ENCODE assay signal across 8 cellular contexts in the genomic region with DNA sequence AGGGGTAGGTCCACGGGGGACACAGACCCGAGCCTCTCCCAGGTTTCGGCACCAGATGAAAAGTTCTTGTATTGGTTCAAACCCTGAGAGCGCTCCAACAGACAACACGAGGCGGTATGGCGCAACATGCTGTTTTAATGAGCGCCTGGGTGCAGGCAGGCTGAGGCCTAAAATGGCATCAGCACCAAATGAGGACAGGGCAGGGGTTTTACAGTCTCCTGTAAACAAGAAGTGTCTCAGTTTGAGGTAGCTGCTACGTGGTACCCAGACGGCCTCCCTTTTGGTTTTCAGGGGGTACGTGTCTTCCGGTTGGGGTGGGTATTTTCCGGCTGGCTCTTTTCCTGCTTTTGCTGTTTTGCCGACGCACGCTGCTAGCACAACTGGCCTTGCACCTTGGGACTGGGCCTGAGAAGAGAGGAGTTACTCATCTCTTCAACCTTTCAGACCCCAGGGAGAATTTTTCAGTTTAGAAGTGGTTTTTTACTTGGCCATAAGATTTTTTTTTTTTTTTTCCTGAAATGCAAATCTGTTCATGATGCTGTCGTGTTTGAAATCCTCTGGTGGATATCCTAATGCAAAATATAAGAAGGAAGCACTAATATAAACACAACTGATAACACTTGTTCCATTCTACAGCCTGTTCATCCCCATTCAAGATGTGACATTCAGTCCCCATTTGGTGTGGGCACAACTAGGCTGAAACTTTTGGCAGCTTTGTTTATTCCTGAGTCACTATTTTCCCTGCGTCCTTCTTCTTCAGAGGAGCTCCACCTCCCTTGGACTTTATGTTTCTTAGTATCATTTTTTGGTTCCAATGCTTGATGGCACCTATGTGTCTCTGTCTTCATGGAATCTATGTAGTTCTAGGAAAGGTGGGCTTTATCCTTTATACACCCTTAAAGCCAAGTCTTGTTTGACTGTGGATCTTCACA.
A peak's percentile ranks its signal among the peaks of the same experiment; 100 is the strongest.
DNase-seq lines count a peak whose midpoint lies in the region; ATAC-seq lines count a peak whose summit lies in the region.

No MANE protein-coding gene starts in this region.

- no peak overlapping the region for H3K4me3 Mint-ChIP-seq in activated T-cell treated with anti-CD3 and anti-CD28 coated beads, Interleukin-2, amount 50 U/mL, for 24 hours
- no peak overlapping the region for H3K4me3 Mint-ChIP-seq in stimulated activated memory B cell treated with anti-CD40 and anti-IgM and Interleukin-4, amounts not matched to agents 10 μg/mL and 1 μg/mL and 100 μg/mL, for 72 hours

- H3K4me1 Mint-ChIP-seq in activated T-cell treated with anti-CD3 and anti-CD28 coated beads, Interleukin-2, amount 50 U/mL, for 24 hours (ENCODE audit: low read depth): peaks cover 28% of the 10 kb centered on the region
- peaks cover 44% of the 10 kb centered on the region for H3K4me1 Mint-ChIP-seq in stimulated activated memory B cell treated with anti-CD40 and anti-IgM and Interleukin-4, amounts not matched to agents 10 μg/mL and 1 μg/mL and 100 μg/mL, for 72 hours

- ATAC-seq in HG02588 (IDR thresholded peaks at IDR 0.05; ENCODE audit: unreplicated experiment): peak; percentile 48
- peak; percentile 84 for ATAC-seq in stimulated activated memory B cell treated with anti-CD40 and anti-IgM and Interleukin-4, amounts not matched to agents 10 μg/mL and 1 μg/mL and 100 μg/mL, for 72 hours

- no peak for DNase-seq in activated T-cell treated with anti-CD3 and anti-CD28 coated beads, Interleukin-2, amount 50 U/mL, for 24 hours
- DNase-seq in activated T-cell treated with anti-CD3 and anti-CD28 coated beads for 4 hours (no peak), NAMALWA (ENCODE audit: low spot score) (peak; percentile 71), COLO829 (ENCODE audit: low spot score) (no peak)
- no peak for DNase-seq in effector CD4-positive, alpha-beta T cell
- no peak for DNase-seq in stimulated activated CD4-positive, alpha-beta T cell treated with anti-CD3 and anti-CD28 coated beads, Interleukin-4, amount 100 ng/mL, for 24 hours

- H3K27ac Mint-ChIP-seq in activated T-cell treated with anti-CD3 and anti-CD28 coated beads, Interleukin-2, amount 50 U/mL, for 24 hours: peak overlapping the region; percentile 36
- H3K27ac Mint-ChIP-seq in stimulated activated memory B cell treated with anti-CD40 and anti-IgM and Interleukin-4, amounts not matched to agents 10 μg/mL and 1 μg/mL and 100 μg/mL, for 72 hours: no peak overlapping the region

- no peaks in the 10 kb centered on the region for H3K36me3 Mint-ChIP-seq in activated T-cell treated with anti-CD3 and anti-CD28 coated beads, Interleukin-2, amount 50 U/mL, for 24 hours (ENCODE audit: low read depth)
- H3K36me3 Mint-ChIP-seq in stimulated activated memory B cell treated with anti-CD40 and anti-IgM and Interleukin-4, amounts not matched to agents 10 μg/mL and 1 μg/mL and 100 μg/mL, for 72 hours: peaks cover 38% of the 10 kb centered on the region

- H3K9me3 Mint-ChIP-seq in activated T-cell treated with anti-CD3 and anti-CD28 coated beads, Interleukin-2, amount 50 U/mL, for 24 hours: no peaks in the 10 kb centered on the region
- peaks cover 13% of the 10 kb centered on the region for H3K9me3 Mint-ChIP-seq in stimulated activated memory B cell treated with anti-CD40 and anti-IgM and Interleukin-4, amounts not matched to agents 10 μg/mL and 1 μg/mL and 100 μg/mL, for 72 hours

- no peaks in the 10 kb centered on the region for H3K27me3 Mint-ChIP-seq in activated T-cell treated with anti-CD3 and anti-CD28 coated beads, Interleukin-2, amount 50 U/mL, for 24 hours
- no peaks in the 10 kb centered on the region for H3K27me3 Mint-ChIP-seq in stimulated activated memory B cell treated with anti-CD40 and anti-IgM and Interleukin-4, amounts not matched to agents 10 μg/mL and 1 μg/mL and 100 μg/mL, for 72 hours
